Comparison of ENCODE assay signal across 1 cellular context in the genomic region with DNA sequence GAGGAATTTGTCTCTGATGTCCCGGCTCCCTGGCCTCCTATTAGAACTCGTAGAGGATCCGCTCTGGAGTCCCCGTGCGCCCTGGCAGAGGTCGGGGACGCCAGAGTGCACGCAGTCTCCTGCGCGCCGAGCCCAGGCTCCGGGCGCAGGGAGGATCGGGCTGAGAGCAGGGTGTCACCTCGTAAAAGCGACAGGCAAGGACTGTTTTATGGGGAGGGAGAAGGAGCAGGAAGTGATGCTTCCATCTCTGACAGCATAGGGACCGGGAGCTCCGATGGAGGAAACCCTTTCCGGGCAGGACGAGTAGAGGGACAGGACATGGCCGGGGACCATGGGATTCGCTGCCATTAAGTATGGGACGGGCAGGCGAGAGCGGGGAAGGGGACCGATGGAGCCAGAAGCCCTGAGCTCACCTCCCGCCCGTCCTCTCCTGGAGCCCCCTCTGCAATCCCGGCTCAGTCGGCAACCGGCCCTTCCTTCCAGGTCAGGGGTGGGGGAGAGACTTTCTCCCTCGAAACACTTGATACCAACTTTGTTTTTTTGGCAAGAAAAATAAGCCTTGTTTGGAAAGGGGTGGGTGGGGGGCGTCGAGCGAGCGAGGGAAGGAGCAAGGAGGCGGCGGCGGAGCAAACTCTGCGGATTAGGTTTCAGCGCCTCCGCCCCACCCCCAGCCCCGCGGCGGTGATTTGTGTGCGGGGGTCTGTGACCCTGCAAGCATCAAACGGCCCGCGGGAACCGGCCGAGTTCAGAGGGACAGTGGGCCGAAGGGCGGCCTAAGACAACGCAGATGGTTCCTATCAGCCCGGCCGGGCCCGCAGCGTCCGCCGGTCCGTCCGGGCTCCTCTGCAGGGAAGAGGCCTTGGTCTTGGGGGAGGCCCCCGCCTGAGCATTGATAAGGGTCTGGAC.
TF ChIP-seq lines count a peak whose summit lies in the region.

No MANE protein-coding gene starts in this region.

TF ChIP-seq in H1, 55 proteins besides CTCF, POLR2A, EP300 and RAD21:
- TF ChIP-seq KDM4A (IDR thresholded peaks at IDR 0.05; ENCODE audit: low read depth, low read length, severe bottlenecking) (peak; percentile 65), CHD2 (IDR thresholded peaks at IDR 0.05; ENCODE audit: low read length) (no peak), EZH2 (IDR thresholded peaks at IDR 0.05; ENCODE audit: low read depth, low read length, severe bottlenecking) (peak; percentile 82), CHD7 (IDR thresholded peaks at IDR 0.05; ENCODE audit: insufficient replicate concordance, low read length) (no peak), SUZ12 (IDR thresholded peaks at IDR 0.05; ENCODE audit: low read length) (peak; percentile 83), RBBP5 (IDR thresholded peaks at IDR 0.05; ENCODE audit: borderline replicate concordance, low read depth, low read length) (peak; percentile 17; the same call in 1 of the 2 replicates), MAX (IDR thresholded peaks at IDR 0.05) (0 out of 2 replicates have a peak, but pooled peaks have one; percentile 15), SIRT6 (IDR thresholded peaks at IDR 0.05; ENCODE audit: low read length) (no peak), CBX5 (IDR thresholded peaks at IDR 0.05; ENCODE audit: low read depth, low read length) (no peak), CEBPB (IDR thresholded peaks at IDR 0.05; ENCODE audit: low read depth, low read length) (no peak), PHF8 (conservative IDR thresholded peaks at IDR 0.05; ENCODE audit: low read depth, low read length) (no peak)
- TF ChIP-seq, protein P1, sequence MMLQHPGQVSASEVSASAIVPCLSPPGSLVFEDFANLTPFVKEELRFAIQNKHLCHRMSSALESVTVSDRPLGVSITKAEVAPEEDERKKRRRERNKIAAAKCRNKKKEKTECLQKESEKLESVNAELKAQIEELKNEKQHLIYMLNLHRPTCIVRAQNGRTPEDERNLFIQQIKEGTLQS (IDR thresholded peaks at IDR 0.05; ENCODE audit: insufficient read depth, low read depth, low read length) = no peak
- TF ChIP-seq, protein P2, sequence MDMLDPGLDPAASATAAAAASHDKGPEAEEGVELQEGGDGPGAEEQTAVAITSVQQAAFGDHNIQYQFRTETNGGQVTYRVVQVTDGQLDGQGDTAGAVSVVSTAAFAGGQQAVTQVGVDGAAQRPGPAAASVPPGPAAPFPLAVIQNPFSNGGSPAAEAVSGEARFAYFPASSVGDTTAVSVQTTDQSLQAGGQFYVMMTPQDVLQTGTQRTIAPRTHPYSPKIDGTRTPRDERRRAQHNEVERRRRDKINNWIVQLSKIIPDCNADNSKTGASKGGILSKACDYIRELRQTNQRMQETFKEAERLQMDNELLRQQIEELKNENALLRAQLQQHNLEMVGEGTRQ (IDR thresholded peaks at IDR 0.05; ENCODE audit: low read length) = no peak
- TF ChIP-seq, protein P3, sequence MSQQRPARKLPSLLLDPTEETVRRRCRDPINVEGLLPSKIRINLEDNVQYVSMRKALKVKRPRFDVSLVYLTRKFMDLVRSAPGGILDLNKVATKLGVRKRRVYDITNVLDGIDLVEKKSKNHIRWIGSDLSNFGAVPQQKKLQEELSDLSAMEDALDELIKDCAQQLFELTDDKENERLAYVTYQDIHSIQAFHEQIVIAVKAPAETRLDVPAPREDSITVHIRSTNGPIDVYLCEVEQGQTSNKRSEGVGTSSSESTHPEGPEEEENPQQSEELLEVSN (IDR thresholded peaks at IDR 0.05) = peak; percentile 49; the same call in 1 of the 2 replicates
TF ChIP-seq in H1: peak in this region for 6.
